ENCODE assay signal across 20 cellular contexts in the genomic region with DNA sequence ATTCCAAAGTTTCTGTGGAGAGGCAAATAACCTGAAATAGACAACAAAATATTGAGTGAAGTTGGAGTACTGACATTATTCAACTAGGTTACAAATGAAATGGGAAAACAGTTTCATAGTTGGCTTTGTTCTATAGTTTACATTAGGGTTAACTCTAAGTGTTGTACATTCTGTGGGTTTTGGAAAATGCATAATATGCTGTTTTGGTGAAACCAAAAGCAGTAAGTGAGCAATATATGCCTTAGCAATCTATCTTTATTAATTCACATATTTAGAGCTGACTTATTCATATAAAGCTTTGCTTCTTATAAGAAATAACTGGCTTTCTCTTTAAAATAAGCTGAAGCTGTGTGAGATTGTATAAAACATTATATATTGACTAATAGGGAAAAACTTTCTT.
DNase-seq lines count a peak whose midpoint lies in the region; ATAC-seq and TF ChIP-seq lines count a peak whose summit lies in the region.
"Had no signal": no experiment of that assay in that cellular context is flagged by ENCODE, and none has a peak within 500 bp of the region (broad histone marks: within the 10 kb centered on the region; RNA-seq: fewer than 3 reads in every experiment).

No MANE protein-coding gene starts in this region.

- H3K27ac Mint-ChIP-seq in activated naive CD4-positive, alpha-beta T cell treated with anti-CD3 and anti-CD28 coated beads, Interleukin-2, amount 50 U/mL, for 72 hours: no peak overlapping the region
- H3K27ac Mint-ChIP-seq: CD4-positive, CD25-positive, alpha-beta regulatory T cell; CD8-positive, alpha-beta memory T cell; GM23338; IgD-negative memory B cell had no signal

- no peak for ATAC-seq in omental fat pad (ENCODE audit: low FRiP score)
- no peak for ATAC-seq in activated naive CD4-positive, alpha-beta T cell treated with anti-CD3 and anti-CD28 coated beads, Interleukin-2, amount 50 U/mL, for 72 hours
- ATAC-seq: GM12878, GM23338 had no signal

- H3K4me3 ChIP-seq in astrocyte of the spinal cord (ENCODE audit: low read depth, low read length) (no peak overlapping the region), fibroblast of villous mesenchyme (ENCODE audit: low read depth, low read length) (no peak overlapping the region)
- H3K4me3 ChIP-seq: GM12878, GM23338 had no signal

- DNase-seq in amniotic epithelial cell (ENCODE audit: low read depth) (peak; percentile 7), astrocyte of the spinal cord (ENCODE audit: low read depth, low spot score) (peak; percentile 31), fibroblast of villous mesenchyme (ENCODE audit: low read depth) (peak; percentile 11), omental fat pad (ENCODE audit: low spot score) (no peak)
- DNase-seq in stimulated activated CD4-positive, alpha-beta T cell treated with anti-CD3 and anti-CD28 coated beads, Interleukin-4, amount 100 ng/mL, for 1 hour: no peak
- no peak for DNase-seq in activated naive CD4-positive, alpha-beta T cell treated with anti-CD3 and anti-CD28 coated beads, Interleukin-2, amount 50 U/mL, for 72 hours (ENCODE audit: low spot score in 2 of 2)
- DNase-seq: ACHN; BE2C; C1 segment of cervical spinal cord; CD4-positive, CD25-positive, alpha-beta regulatory T cell; CD8-positive, alpha-beta memory T cell; COR-L47; DMS 273 treated with DMSO at 0.1 percent for 48 hours; DMS53; DND-41; EL; HCEC 1CT had no signal

- H3K9me3 Mint-ChIP-seq in activated naive CD4-positive, alpha-beta T cell treated with anti-CD3 and anti-CD28 coated beads, Interleukin-2, amount 50 U/mL, for 72 hours: peaks cover 11 to 32% of the 10 kb centered on the region in 2 donors

- TF ChIP-seq CTCF in astrocyte of the spinal cord (IDR thresholded peaks at IDR 0.05; ENCODE audit: low read depth, low read length) (no peak), fibroblast of villous mesenchyme (IDR thresholded peaks at IDR 0.05; ENCODE audit: insufficient read depth, low read depth, low read length) (no peak), omental fat pad (IDR thresholded peaks at IDR 0.05) (no peak)

- in situ Hi-C loops in astrocyte of the spinal cord (cut with HindIII; ENCODE audit: low sequenced_read_pairs): no loop called here

- peaks cover 13 to 33% of the 10 kb centered on the region in 2 donors for H3K36me3 Mint-ChIP-seq in activated naive CD4-positive, alpha-beta T cell treated with anti-CD3 and anti-CD28 coated beads, Interleukin-2, amount 50 U/mL, for 72 hours
- H3K36me3 Mint-ChIP-seq: CD4-positive, CD25-positive, alpha-beta regulatory T cell; CD8-positive, alpha-beta memory T cell; IgD-negative memory B cell had no signal

Comparison
In these comparisons a context has a peak if more than half of its experiments do, and no peak if none do; other contexts are left out.
1. DNase-seq: peak in amniotic epithelial cell (single experiment), astrocyte of the spinal cord (single experiment) and fibroblast of villous mesenchyme (single experiment); none in omental fat pad (single experiment), stimulated activated CD4-positive, alpha-beta T cell treated with anti-CD3 and anti-CD28 coated beads, Interleukin-4, amount 100 ng/mL, for 1 hour (single experiment) and activated naive CD4-positive, alpha-beta T cell treated with anti-CD3 and anti-CD28 coated beads, Interleukin-2, amount 50 U/mL, for 72 hours (0 of 2).